Comparison of ENCODE assay signal across 8 cellular contexts in the genomic region with DNA sequence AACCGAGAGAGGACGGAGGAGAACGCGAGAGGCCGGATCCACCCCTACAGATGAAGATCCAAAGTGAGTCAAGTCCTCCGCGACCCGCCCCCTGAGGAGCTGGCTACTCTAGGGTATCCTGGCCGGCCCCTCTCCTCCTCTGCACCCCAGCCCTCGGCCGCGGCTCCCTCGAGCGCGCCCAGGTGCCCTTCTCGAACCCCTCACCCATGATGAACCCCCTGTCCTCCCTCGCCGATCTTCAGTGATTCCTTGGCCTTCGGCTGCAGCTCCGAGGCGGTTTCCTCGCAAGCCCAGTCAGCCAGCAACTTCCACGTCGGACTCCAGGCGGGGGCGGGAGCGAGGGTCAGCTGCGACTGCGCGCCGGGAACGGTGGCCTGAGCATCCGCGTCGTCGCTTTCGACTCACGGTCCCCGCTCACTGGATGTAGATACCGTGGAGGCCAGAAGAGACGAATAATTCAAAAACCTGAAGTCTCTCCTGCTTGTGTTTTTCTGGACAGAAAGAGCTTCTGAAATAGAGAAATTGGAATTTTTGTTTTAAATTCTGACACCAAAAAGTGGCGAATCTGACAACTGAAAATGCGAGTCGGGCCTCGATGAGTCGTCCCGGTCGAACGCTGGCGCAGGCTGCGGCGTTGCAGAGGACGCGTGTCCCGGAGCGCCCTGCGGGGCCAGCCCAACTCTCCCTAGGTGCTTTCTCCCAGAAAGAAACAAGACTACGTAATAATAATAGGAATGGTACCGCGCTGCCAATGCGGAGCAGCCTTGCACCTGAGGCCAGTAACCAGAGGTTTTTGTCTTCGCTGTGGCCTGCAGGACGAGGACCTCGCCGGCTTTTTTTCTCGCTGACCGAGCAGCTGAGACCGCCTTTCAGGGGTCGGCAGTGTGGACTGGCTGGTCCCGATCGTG. TPM values are rescaled to one million over a fixed set of nuclear protein-coding genes. Genes with fewer than 3 reads are reported as not detected.
DNase-seq lines count a peak whose midpoint lies in the region; ATAC-seq and TF ChIP-seq lines count a peak whose summit lies in the region.

A gene (minus strand): TSS at position 335 of the 908 bp plus-strand sequence. CDS start 127 bp downstream, at position 208.

- H3K9me3 Mint-ChIP-seq in Caco-2 (ENCODE audit: unreplicated experiment) = no peaks in the 10 kb centered on the region
- no peaks in the 10 kb centered on the region for H3K9me3 Mint-ChIP-seq in activated CD8-positive, alpha-beta memory T cell treated with anti-CD3 and anti-CD28 coated beads, Interleukin-2, amount 10 ng/mL, durations not matched to agents 7 days and 5 days (ENCODE audit: low read depth)

- intact Hi-C loops in Caco-2 (cut with micrococcal nuclease; ENCODE audit: unreplicated experiment) = loop anchor here (2.0 kb wide), 1 partner anchor 423 kb away; a partner anchor contains a TSS

- no peaks in the 10 kb centered on the region for H3K27me3 ChIP-seq in Caco-2 (replicated peaks; ENCODE audit: control insufficient read depth, insufficient read depth, low read length)
- no peaks in the 10 kb centered on the region for H3K27me3 ChIP-seq in NT2/D1 (ENCODE audit: insufficient read depth, insufficient read length)
- H3K27me3 ChIP-seq in endocrine pancreas (ENCODE audit: control insufficient read depth, insufficient read depth, low read length) = no peaks in the 10 kb centered on the region

- POLR2A ChIA-PET in Caco-2 (lab: Charles Lee) = no interaction called here

- H3K36me3 Mint-ChIP-seq in Caco-2 (ENCODE audit: insufficient read depth, unreplicated experiment) = peaks cover 24% of the 10 kb centered on the region
- H3K36me3 Mint-ChIP-seq in activated CD8-positive, alpha-beta memory T cell treated with anti-CD3 and anti-CD28 coated beads, Interleukin-2, amount 10 ng/mL, durations not matched to agents 7 days and 5 days = peaks cover 1% of the 10 kb centered on the region

- DNase-seq in Caco-2 = peak; percentile 87 to 89
- DNase-seq in HT-29 (ENCODE audit: low spot score) = peak; percentile 91
- peak; percentile 69 for DNase-seq in NT2/D1 (ENCODE audit: low read depth, low spot score)
- DNase-seq in activated CD8-positive, alpha-beta memory T cell treated with anti-CD3 and anti-CD28 coated beads, Interleukin-2, amount 10 ng/mL, durations not matched to agents 7 days and 5 days = peak; percentile 77
- DNase-seq in mesenteric fat pad (ENCODE audit: low spot score) = peak; percentile 95
- DNase-seq in stimulated activated CD8-positive, alpha-beta memory T cell treated with anti-CD3 and anti-CD28 coated beads, Interleukin-15, amount 100 ng/mL, for 1 hour (ENCODE audit: low read depth) = peak; percentile 61

- CTCF ChIA-PET in Caco-2 (lab: Charles Lee) = interaction anchor here (0.7 to 1.1 kb wide), 2 partner anchors 201 to 352 kb away, joined by 3 to 4 read pairs; no protein-coding TSS in a partner anchor
- CTCF ChIA-PET in activated CD8-positive, alpha-beta memory T cell treated with anti-CD3 and anti-CD28 coated beads, Interleukin-2, amount 10 ng/mL, durations not matched to agents 7 days and 5 days (lab: Charles Lee) = interaction anchor here (1.3 to 1.8 kb wide), 3 partner anchors 14 to 431 kb away, joined by 3 to 7 read pairs (median 6); no protein-coding TSS in a partner anchor

- no peaks in the 10 kb centered on the region for H3K27me3 Mint-ChIP-seq in Caco-2 (ENCODE audit: insufficient read depth, unreplicated experiment)
- peaks cover 7% of the 10 kb centered on the region for H3K27me3 Mint-ChIP-seq in activated CD8-positive, alpha-beta memory T cell treated with anti-CD3 and anti-CD28 coated beads, Interleukin-2, amount 10 ng/mL, durations not matched to agents 7 days and 5 days

- H3K9ac ChIP-seq in NT2/D1 (ENCODE audit: insufficient read length, low read depth) = peak within 1 kb of the TSS; percentile 97
- H3K9ac ChIP-seq in endocrine pancreas (ENCODE audit: control insufficient read depth, insufficient read depth, low read length) = peak within 1 kb of the TSS; percentile 99

- H3K4me1 Mint-ChIP-seq in Caco-2 (ENCODE audit: low read depth, unreplicated experiment) = peaks cover 6% of the 10 kb centered on the region
- H3K4me1 Mint-ChIP-seq in activated CD8-positive, alpha-beta memory T cell treated with anti-CD3 and anti-CD28 coated beads, Interleukin-2, amount 10 ng/mL, durations not matched to agents 7 days and 5 days = peaks cover 21% of the 10 kb centered on the region

- no peak for TF ChIP-seq CTCF in Caco-2 (IDR thresholded peaks at IDR 0.05; ENCODE audit: insufficient read depth in 1 of 2, low read depth in 1 of 2, low read length in 1 of 2, severe bottlenecking in 1 of 2, unreplicated experiment in 1 of 2)

- H3K9me3 ChIP-seq in Caco-2 (no peaks in the 10 kb centered on the region), NT2/D1 (ENCODE audit: insufficient read depth, low read length) (no peaks in the 10 kb centered on the region), endocrine pancreas (ENCODE audit: control insufficient read depth, low read length) (no peaks in the 10 kb centered on the region)

- H3K4me3 ChIP-seq in Caco-2 (ENCODE audit: low read depth, low read length) (peak within 1 kb of the TSS; percentile 86), NT2/D1 (ENCODE audit: insufficient read length, low read depth) (peak within 1 kb of the TSS; percentile 96), endocrine pancreas (ENCODE audit: control insufficient read depth, insufficient read depth, low read length) (peak within 1 kb of the TSS; percentile 95)

- BruUV-seq in Caco-2 (replicated peaks; lab: Mats Ljungman, UMichigan) = no TSS peak

- peak within 1 kb of the TSS; percentile 97 for H3K27ac Mint-ChIP-seq in Caco-2 (ENCODE audit: unreplicated experiment)
- peak within 1 kb of the TSS; percentile 89 for H3K27ac Mint-ChIP-seq in activated CD8-positive, alpha-beta memory T cell treated with anti-CD3 and anti-CD28 coated beads, Interleukin-2, amount 10 ng/mL, durations not matched to agents 7 days and 5 days

- ATAC-seq in GM21360 (IDR thresholded peaks at IDR 0.05; ENCODE audit: unreplicated experiment) = peak; percentile 70
- peak; percentile 86 for ATAC-seq in activated CD8-positive, alpha-beta memory T cell treated with anti-CD3 and anti-CD28 coated beads, Interleukin-2, amount 10 ng/mL, durations not matched to agents 7 days and 5 days

- H3K4me1 ChIP-seq in Caco-2 (0 out of 2 replicates have a peak, but pooled peaks cover 8% of the 10 kb centered on the region), NT2/D1 (ENCODE audit: insufficient read depth, insufficient read length) (peaks cover 3% of the 10 kb centered on the region), endocrine pancreas (ENCODE audit: control insufficient read depth, insufficient read depth, low read length) (peaks cover 8% of the 10 kb centered on the region)

- H3K36me3 ChIP-seq in Caco-2 (ENCODE audit: control insufficient read depth, insufficient read depth, low read length) (no peaks in the 10 kb centered on the region), NT2/D1 (ENCODE audit: insufficient read depth, insufficient read length, low read length) (peaks cover 25% of the 10 kb centered on the region), endocrine pancreas (ENCODE audit: control insufficient read depth, insufficient read depth, low read length) (no peaks in the 10 kb centered on the region)

- H3K4me3 Mint-ChIP-seq in Caco-2 (ENCODE audit: unreplicated experiment) = peak within 1 kb of the TSS; percentile 94
- H3K4me3 Mint-ChIP-seq in activated CD8-positive, alpha-beta memory T cell treated with anti-CD3 and anti-CD28 coated beads, Interleukin-2, amount 10 ng/mL, durations not matched to agents 7 days and 5 days = peak within 1 kb of the TSS; percentile 99

RNA-seq across cellular contexts. Expression of the gene that starts here (rescaled TPM):
- 114 and 119 TPM in 2 replicates for total RNA-seq in Caco-2 (2022)
- total RNA-seq in HT-29 (2014; rRNA removed; shearing (Covaris generic)) = 29.6 and 32.6 TPM in 2 replicates
- total RNA-seq in activated CD8-positive, alpha-beta memory T cell treated with anti-CD3 and anti-CD28 coated beads, Interleukin-2, amount 10 ng/mL, durations not matched to agents 7 days and 5 days = 10 to 100 TPM; 38.0 to 58.1 TPM
- total RNA-seq in mesenteric fat pad = 73.3 TPM

Comparison
In these comparisons a context has a peak if more than half of its experiments do, and no peak if none do; other contexts are left out.
1. Peak in every context shown above with its lines: DNase-seq, ATAC-seq and H3K4me3 ChIP-seq.